ENCODE assay signal across 10 cellular contexts in the genomic region with DNA sequence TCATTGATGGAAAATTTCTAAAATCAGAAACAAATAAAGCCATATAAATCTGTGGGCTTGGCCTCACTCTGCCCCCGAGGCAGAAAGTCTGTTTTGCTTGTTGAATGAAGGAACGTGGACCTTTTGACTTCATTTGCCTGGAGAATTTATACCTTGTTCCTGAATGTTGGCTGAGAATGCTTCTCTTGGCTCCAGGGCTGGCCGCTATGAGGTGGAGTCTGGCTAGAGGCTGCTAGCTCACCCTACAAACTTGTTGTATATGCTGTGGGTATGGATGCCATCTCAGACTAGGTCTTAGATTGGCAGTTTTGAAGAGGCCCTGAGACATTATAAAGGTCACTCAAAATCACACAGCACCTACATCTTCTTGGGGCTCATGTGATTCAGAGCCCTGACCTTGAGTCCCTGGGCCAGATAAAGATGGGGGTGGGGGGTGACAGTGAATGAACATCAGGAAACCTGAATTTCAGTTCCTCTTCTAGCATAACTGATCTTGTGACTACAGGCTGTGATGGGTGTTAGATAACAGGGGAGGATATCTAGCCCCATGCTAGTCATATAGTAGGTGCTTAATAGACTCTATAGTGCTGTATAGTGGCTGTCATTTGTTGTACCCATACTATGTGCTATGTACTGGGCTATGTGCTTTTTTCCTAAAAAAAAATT. TPM values are rescaled to one million over a fixed set of nuclear protein-coding genes. Genes with fewer than 3 reads are reported as not detected.
DNase-seq lines count a peak whose midpoint lies in the region; ATAC-seq and TF ChIP-seq lines count a peak whose summit lies in the region.
"Had no signal": no experiment of that assay in that cellular context is flagged by ENCODE, and none has a peak within 500 bp of the region (broad histone marks: within the 10 kb centered on the region; RNA-seq: fewer than 3 reads in every experiment).

No MANE protein-coding gene starts in this region.

- peaks cover 47% of the 10 kb centered on the region for H3K4me1 Mint-ChIP-seq in T-helper 2 cell treated with Interferon-gamma antibody and Interleukin-4, amounts not matched to agents 5 μg/mL and 100 μg/mL, for 36 hours (ENCODE audit: low read depth)

- H3K9me3 Mint-ChIP-seq in T-helper 2 cell treated with Interferon-gamma antibody and Interleukin-4, amounts not matched to agents 5 μg/mL and 100 μg/mL, for 36 hours = no peaks in the 10 kb centered on the region

- peak overlapping the region; percentile 68 for H3K4me3 ChIP-seq in GM12864 (ENCODE audit: low read depth, low read length)
- H3K4me3 ChIP-seq in MG63 = no peak overlapping the region

- no peaks in the 10 kb centered on the region for H3K27me3 Mint-ChIP-seq in T-helper 2 cell treated with Interferon-gamma antibody and Interleukin-4, amounts not matched to agents 5 μg/mL and 100 μg/mL, for 36 hours (ENCODE audit: low read depth)
- H3K27me3 Mint-ChIP-seq: activated naive CD8-positive, alpha-beta T cell had no signal

- peak overlapping the region; percentile 31 for H3K4me3 Mint-ChIP-seq in T-helper 2 cell treated with Interferon-gamma antibody and Interleukin-4, amounts not matched to agents 5 μg/mL and 100 μg/mL, for 36 hours
- H3K4me3 Mint-ChIP-seq: activated naive CD8-positive, alpha-beta T cell had no signal

- no peaks in the 10 kb centered on the region for H3K36me3 Mint-ChIP-seq in T-helper 2 cell treated with Interferon-gamma antibody and Interleukin-4, amounts not matched to agents 5 μg/mL and 100 μg/mL, for 36 hours (ENCODE audit: low read depth)
- H3K36me3 Mint-ChIP-seq: activated naive CD8-positive, alpha-beta T cell had no signal

- no peaks in the 10 kb centered on the region for H3K9me3 ChIP-seq in MG63
- H3K9me3 ChIP-seq: Caco-2 had no signal

- DNase-seq in GM12864 (ENCODE audit: low read depth) (peak; percentile 77), SHP77 treated with DMSO at 0.1 percent for 48 hours (lab: John Stamatoyannopoulos, UW) (no peak), MG63 (no peak), NCI-H2107 treated with DMSO at 0.1 percent for 48 hours (lab: John Stamatoyannopoulos, UW; ENCODE audit: unreplicated experiment) (no peak), islet precursor cell (no peak)
- no peak for DNase-seq in T-helper 2 cell treated with Interferon-gamma antibody and Interleukin-4, amounts not matched to agents 5 μg/mL and 100 μg/mL, for 36 hours (ENCODE audit: low spot score)
- DNase-seq: Caco-2 had no signal

- TF ChIP-seq CTCF in GM12864 (IDR thresholded peaks at IDR 0.05; ENCODE audit: low read depth, low read length, missing control alignments) = no peak

- no peak overlapping the region for H3K27ac Mint-ChIP-seq in T-helper 2 cell treated with Interferon-gamma antibody and Interleukin-4, amounts not matched to agents 5 μg/mL and 100 μg/mL, for 36 hours
- H3K27ac Mint-ChIP-seq: activated naive CD8-positive, alpha-beta T cell had no signal

- H3K36me3 ChIP-seq in MG63 = no peaks in the 10 kb centered on the region; the same call in 1 of the 2 replicates

- ATAC-seq in GM19455 (IDR thresholded peaks at IDR 0.05; ENCODE audit: unreplicated experiment) = peak; percentile 36
- ATAC-seq in HG03135 (IDR thresholded peaks at IDR 0.05; ENCODE audit: unreplicated experiment) = peak; percentile 35

- H3K27me3 ChIP-seq in MG63 = no peaks in the 10 kb centered on the region

RNA-seq across cellular contexts. Expression of gene GM2A, which starts 2.8 kb away (rescaled TPM):
- total RNA-seq in MG63 (2014; rRNA removed; shearing (Covaris generic); ENCODE audit: low replicate concordance) = 12.9 and 15.7 TPM in 2 replicates

RNA-seq across cellular contexts. Expression of gene CCDC69, which starts 31.9 kb away (rescaled TPM):
- 0.27 and 0.40 TPM in 2 replicates for total RNA-seq in MG63 (2014; rRNA removed; shearing (Covaris generic); ENCODE audit: low replicate concordance)

RNA-seq across cellular contexts. Expression of gene SLC36A3, which starts 47.8 kb away (rescaled TPM):
- not detected in 2 replicates for total RNA-seq in MG63 (2014; rRNA removed; shearing (Covaris generic); ENCODE audit: low replicate concordance)
- total RNA-seq: Caco-2 had no signal
